18 cellular contexts compared by ENCODE assay signal in genomic region chr9:33438926-33439511, GRCh38. TPM values are rescaled to one million over a fixed set of nuclear protein-coding genes. Genes with fewer than 3 reads are reported as not detected.
DNase-seq lines count a peak whose midpoint lies in the region; ATAC-seq, FAIRE-seq and TF ChIP-seq lines count a peak whose summit lies in the region.
"Had no signal": no experiment of that assay in that cellular context is flagged by ENCODE, and none has a peak within 500 bp of the region (broad histone marks: within the 10 kb centered on the region; RNA-seq: fewer than 3 reads in every experiment).

No MANE protein-coding gene starts in this region.

- H3K4me3 Mint-ChIP-seq in H9 = no peak overlapping the region

- no peak for ATAC-seq in GM18502 (IDR thresholded peaks at IDR 0.05; ENCODE audit: poor library complexity, unreplicated experiment)

- H3K9me3 ChIP-seq in H9 (ENCODE audit: control insufficient read depth, low read depth, low read length) (no peaks in the 10 kb centered on the region), PC-9 (ENCODE audit: insufficient read depth, low read depth) (no peaks in the 10 kb centered on the region), endothelial cell of umbilical vein (replicated peaks; ENCODE audit: control insufficient read depth, insufficient read depth, low read length) (no peaks in the 10 kb centered on the region), neuronal stem cell (replicated peaks in 1 of 2; ENCODE audit: control insufficient read depth in 2 of 2, insufficient read depth in 1 of 2, low read depth in 1 of 2, low read length in 2 of 2) (no peaks in the 10 kb centered on the region)

- H3K4me2 ChIP-seq in H9 (ENCODE audit: insufficient read depth, insufficient read length, low read length) = no peak overlapping the region
- H3K4me2 ChIP-seq in PC-9 = peak overlapping the region; percentile 57
- H3K4me2 ChIP-seq in endothelial cell of umbilical vein (ENCODE audit: insufficient read depth, low read length) = no peak overlapping the region
- no peak overlapping the region for H3K4me2 ChIP-seq in neuronal stem cell (ENCODE audit: insufficient read depth, low read length, poor library complexity, severe bottlenecking)
- H3K4me2 ChIP-seq: KMS-11 had no signal

- WGBS in H9 (ENCODE audit: extremely low coverage, insufficient read length, low lambda C conversion rate) = no CpG with 5 or more reads among the region's 7 CpGs
- WGBS in neuronal stem cell (ENCODE audit: extremely low coverage in 2 of 2, insufficient read length in 2 of 2, insufficient replicate concordance in 1 of 2), 2 donors = no CpG with 5 or more reads among the region's 7 CpGs

- H3K23me2 ChIP-seq in H9 (ENCODE audit: insufficient read length, low read depth, low read length, poor library complexity, severe bottlenecking) = no peaks in the 10 kb centered on the region

- TF ChIP-seq CTCF in H9 (conservative IDR thresholded peaks at IDR 0.05) = no peak
- no peak for TF ChIP-seq CTCF in PC-9 (conservative IDR thresholded peaks at IDR 0.05)
- TF ChIP-seq CTCF in endothelial cell of umbilical vein (IDR thresholded peaks at IDR 0.05; ENCODE audit: extremely low read depth in 1 of 2, insufficient read depth in 1 of 2, low read depth in 1 of 2, low read length in 2 of 2) = no peak

- H2BK20ac ChIP-seq in H9 (ENCODE audit: low read depth, low read length, poor library complexity, severe bottlenecking) = no peak overlapping the region

- no peak overlapping the region for H2BK15ac ChIP-seq in H9 (ENCODE audit: low read depth, low read length)
- peak overlapping the region; percentile 86 for H2BK15ac ChIP-seq in neuronal stem cell (ENCODE audit: low read length)

- no peaks in the 10 kb centered on the region for H3K4me1 ChIP-seq in H9 (ENCODE audit: insufficient read depth, low read length)
- peaks cover 61% of the 10 kb centered on the region for H3K4me1 ChIP-seq in PC-9 (replicated peaks; ENCODE audit: insufficient read depth)
- peaks cover 3% of the 10 kb centered on the region for H3K4me1 ChIP-seq in endothelial cell of umbilical vein (ENCODE audit: control insufficient read depth, extremely low read depth, insufficient read depth, low read length)
- H3K4me1 ChIP-seq in neuronal stem cell (ENCODE audit: control insufficient read depth in 2 of 2, insufficient read depth in 1 of 2, low read depth in 1 of 2, low read length in 2 of 2) = peaks cover 0 to 18% of the 10 kb centered on the region in 2 donors

- TF ChIP-seq POLR2A in endothelial cell of umbilical vein (IDR thresholded peaks at IDR 0.05; ENCODE audit: low read depth, low read length) = no peak

- H3K79me2 ChIP-seq in H9 (ENCODE audit: insufficient read depth, low read length) = no peaks in the 10 kb centered on the region
- no peaks in the 10 kb centered on the region for H3K79me2 ChIP-seq in PC-9 (ENCODE audit: low read depth)
- no peaks in the 10 kb centered on the region for H3K79me2 ChIP-seq in endothelial cell of umbilical vein (ENCODE audit: control insufficient read depth, insufficient read depth, low read length)

- H3K36me3 Mint-ChIP-seq in H9 (ENCODE audit: insufficient read depth in 1 of 3, low read depth in 3 of 3) = no peaks in the 10 kb centered on the region

- H3K79me1 ChIP-seq in H9 (ENCODE audit: insufficient read depth, low read depth, low read length, poor library complexity, severe bottlenecking) (no peaks in the 10 kb centered on the region), neuronal stem cell (ENCODE audit: low read depth, low read length) (no peaks in the 10 kb centered on the region)

- no peaks in the 10 kb centered on the region for H3K9me2 ChIP-seq in PC-9 (ENCODE audit: insufficient read depth)

- H3K18ac ChIP-seq in H9 (ENCODE audit: insufficient read length, low read depth, low read length) (no peak overlapping the region), neuronal stem cell (ENCODE audit: low read length) (peak overlapping the region; percentile 89)

- DNase-seq in H9 (no peak), PC-9 (peak in 1 of 2 experiments; percentile 44), endothelial cell of umbilical vein (ENCODE audit: low read depth, low spot score) (no peak), neuronal stem cell (ENCODE audit: low spot score) (no peak), SW480 (ENCODE audit: low spot score) (no peak), T-helper 9 cell (no peak)
- DNase-seq: COR-L47; EL; NCI-H1048; NCI-H1694; NCI-H2107; NCI-H226; NCI-H526; NK-92 treated with Interleukin-12 subunit alpha and Interleukin-12 subunit beta, amount 100 ng/mL, for 24 hours had no signal

- dilution Hi-C loops in endothelial cell of umbilical vein (cut with MboI; ENCODE audit: extremely low pct_ligation_motif_present, low sequenced_read_pairs) = no loop called here

- H3K27ac ChIP-seq in H9 (ENCODE audit: insufficient read length, low read depth, low read length) (no peak overlapping the region), PC-9 (peak overlapping the region; percentile 34; the same call in 1 of the 2 replicates), endothelial cell of umbilical vein (ENCODE audit: insufficient read depth, low read depth, low read length) (no peak overlapping the region), neuronal stem cell (replicated peaks; ENCODE audit: low read length) (no peak overlapping the region)
- H3K27ac ChIP-seq: KMS-11 had no signal

- no peaks in the 10 kb centered on the region for H3K9me3 Mint-ChIP-seq in H9

- no peaks in the 10 kb centered on the region for H4K20me1 ChIP-seq in H9 (ENCODE audit: control insufficient read depth, insufficient read depth, insufficient read length)
- no peaks in the 10 kb centered on the region for H4K20me1 ChIP-seq in PC-9 (ENCODE audit: insufficient read depth)
- H4K20me1 ChIP-seq in endothelial cell of umbilical vein (replicated peaks; ENCODE audit: control insufficient read depth, extremely low read depth, insufficient read depth, low read length) = no peaks in the 10 kb centered on the region

- no peak overlapping the region for H2AK5ac ChIP-seq in H9 (ENCODE audit: insufficient read length, low read length)
- H2AK5ac ChIP-seq in neuronal stem cell (ENCODE audit: low read depth, low read length) = no peak overlapping the region

- H3K4ac ChIP-seq in H9 (ENCODE audit: low read depth, low read length) (no peak overlapping the region), neuronal stem cell (ENCODE audit: low read length) (peak overlapping the region; percentile 12)

- H2BK5ac ChIP-seq in H9 (ENCODE audit: insufficient read length, low read length) = no peak overlapping the region
- no peak overlapping the region for H2BK5ac ChIP-seq in neuronal stem cell (ENCODE audit: low read length)

- H3F3A ChIP-seq in PC-9 (ENCODE audit: insufficient read depth, low read depth) = peaks cover 15% of the 10 kb centered on the region; the same call in 1 of the 2 replicates

- no peaks in the 10 kb centered on the region for H3K36me3 ChIP-seq in PC-9 (ENCODE audit: low read depth)
- H3K36me3 ChIP-seq in endothelial cell of umbilical vein (ENCODE audit: control insufficient read depth in 2 of 2, extremely low read depth in 1 of 2, insufficient read depth in 2 of 2, low read length in 2 of 2) = no peaks in the 10 kb centered on the region
- no peaks in the 10 kb centered on the region for H3K36me3 ChIP-seq in neuronal stem cell (replicated peaks in 1 of 2; ENCODE audit: control insufficient read depth in 2 of 2, insufficient read depth in 2 of 2, low read length in 2 of 2)

- H3K27me3 ChIP-seq in H9 (ENCODE audit: insufficient read depth, low read length) (no peaks in the 10 kb centered on the region), PC-9 (ENCODE audit: insufficient read depth, low read depth) (no peaks in the 10 kb centered on the region), endothelial cell of umbilical vein (ENCODE audit: control insufficient read depth in 2 of 2, insufficient read depth in 2 of 2, low read length in 2 of 2) (peaks cover 2 to 6% of the 10 kb centered on the region in 2 experiments), neuronal stem cell (ENCODE audit: control insufficient read depth in 3 of 3, insufficient read depth in 3 of 3, low read depth in 1 of 3, low read length in 3 of 3) (peaks cover 0 to 42% (median 0%) of the 10 kb centered on the region in 3 experiments)

- H3K23ac ChIP-seq in H9 (ENCODE audit: insufficient read length, low read depth, low read length) = no peak overlapping the region
- peak overlapping the region; percentile 8 for H3K23ac ChIP-seq in neuronal stem cell (ENCODE audit: low read depth, low read length, poor library complexity)

- H2AFZ ChIP-seq in H9 (ENCODE audit: low read length) (no peak overlapping the region), PC-9 (no peak overlapping the region), endothelial cell of umbilical vein (ENCODE audit: low read depth, low read length) (no peak overlapping the region), neuronal stem cell (ENCODE audit: low read length) (no peak overlapping the region)

- POLR2A ChIA-PET in PC-9 (lab: Charles Lee; ENCODE audit: unreplicated experiment) = interaction anchor here (0.6 kb wide), 1 partner anchor 88 kb away, joined by 4 read pairs; no protein-coding TSS in a partner anchor
- POLR2A ChIA-PET in endothelial cell of umbilical vein (lab: Charles Lee) = no interaction called here

- H3K4me1 Mint-ChIP-seq in H9 = peaks cover 18 to 24% of the 10 kb centered on the region in 2 experiments

- H3K9me1 ChIP-seq in endothelial cell of umbilical vein (replicated peaks; ENCODE audit: control insufficient read depth, extremely low read depth, insufficient read depth, low read length) = no peaks in the 10 kb centered on the region

- BruUV-seq in PC-9 (replicated peaks; lab: Mats Ljungman, UMichigan) (no TSS peak), endothelial cell of umbilical vein (replicated peaks; lab: Mats Ljungman, UMichigan) (no TSS peak)

- H4K91ac ChIP-seq in H9 (ENCODE audit: insufficient read length, low read depth, low read length) (no peak overlapping the region), neuronal stem cell (ENCODE audit: low read depth, low read length, poor library complexity) (no peak overlapping the region)

- H2BK120ac ChIP-seq in H9 (ENCODE audit: low read depth, low read length, poor library complexity, severe bottlenecking) (no peak overlapping the region), neuronal stem cell (ENCODE audit: low read depth, low read length) (peak overlapping the region; percentile 95)

- no peak overlapping the region for H2BK12ac ChIP-seq in H9 (ENCODE audit: insufficient read length, low read depth, low read length)
- no peak overlapping the region for H2BK12ac ChIP-seq in neuronal stem cell (ENCODE audit: low read length)

- H4K8ac ChIP-seq in H9 (replicated peaks; ENCODE audit: insufficient read length, low read depth, low read length) (no peak overlapping the region), neuronal stem cell (ENCODE audit: low read depth, low read length) (no peak overlapping the region)

- H3K14ac ChIP-seq in H9 (ENCODE audit: insufficient read depth, low read length) (peak overlapping the region; percentile 70; the same call in 1 of the 2 replicates), neuronal stem cell (ENCODE audit: low read length) (peak overlapping the region; percentile 42)

- H3K9ac ChIP-seq in H9 (ENCODE audit: extremely low read depth, insufficient read length, low read length) = no peak overlapping the region
- no peak overlapping the region for H3K9ac ChIP-seq in endothelial cell of umbilical vein (replicated peaks; ENCODE audit: extremely low read depth, insufficient read depth, low read length)
- no peak overlapping the region for H3K9ac ChIP-seq in neuronal stem cell (ENCODE audit: low read depth, low read length, poor library complexity)
- H3K9ac ChIP-seq: KMS-11 had no signal

- intact Hi-C loops in PC-9 (cut with micrococcal nuclease; ENCODE audit: unreplicated experiment) (no loop called here), endothelial cell of umbilical vein (cut with micrococcal nuclease) (loop anchor here (5.0 kb wide), 1 partner anchor 48 kb away; no protein-coding TSS in a partner anchor)

- H3K4me3 ChIP-seq in PC-9 (no peak overlapping the region), endothelial cell of umbilical vein (replicated peaks in 1 of 3; ENCODE audit: insufficient read depth in 1 of 3, low read depth in 1 of 3, low read length in 3 of 3) (no peak overlapping the region), neuronal stem cell (ENCODE audit: low read length in 2 of 2) (no peak overlapping the region)

- no peak overlapping the region for H3K56ac ChIP-seq in H9 (ENCODE audit: insufficient read length, low read depth, low read length)

- peaks cover 11% of the 10 kb centered on the region for H3K27me3 Mint-ChIP-seq in H9 (ENCODE audit: low read depth)

- no peak overlapping the region for H3T11ph ChIP-seq in H9 (ENCODE audit: low read length)

- H4K5ac ChIP-seq in H9 (ENCODE audit: insufficient read length, low read depth, low read length) = no peak overlapping the region

- FAIRE-seq in endothelial cell of umbilical vein (lab: Jason Lieb, UNC) = peak; percentile 8
- FAIRE-seq: H54 had no signal

- H3K27ac Mint-ChIP-seq in H9 = no peak overlapping the region

- CTCF ChIA-PET in PC-9 (lab: Charles Lee) (interaction anchor here (0.7 to 1.0 kb wide), 2 partner anchors 8 to 14 kb away, joined by 3 to 5 read pairs; no protein-coding TSS in a partner anchor), endothelial cell of umbilical vein (lab: Charles Lee) (interaction anchor here (2.9 to 5.9 kb wide), 2 partner anchors 13 to 23 kb away, joined by 10 to 57 read pairs; no protein-coding TSS in a partner anchor)

RNA-seq across cellular contexts. Expression of gene AQP3, which starts 8.4 kb away (rescaled TPM):
- total RNA-seq in H9 (2021) = 1.6 TPM in 2 replicates
- total RNA-seq in PC-9 (2021) = 9.9 and 15.3 TPM in 2 replicates
- total RNA-seq in endothelial cell of umbilical vein = 0.39 and 0.93 TPM in 2 replicates
- 1.8 and 1.9 TPM in 2 replicates for polyA plus RNA-seq in endothelial cell of umbilical vein
- polyA plus RNA-seq in endothelial cell of umbilical vein (2011; cell fraction: cytosol; rRNA removed) = 0.66 and 0.85 TPM in 2 replicates
- polyA plus RNA-seq in endothelial cell of umbilical vein (2011; cell fraction: nucleus; rRNA removed) = 0.63 and 0.74 TPM in 2 replicates
- polyA plus RNA-seq in endothelial cell of umbilical vein (2012) = 0.78 and 1.1 TPM in 2 replicates
- polyA minus RNA-seq in endothelial cell of umbilical vein = 0.97 and 2.4 TPM in 2 replicates
- polyA minus RNA-seq in endothelial cell of umbilical vein (2011; cell fraction: cytosol; rRNA and poly(A)+ RNA removed) = 186 TPM
- 1.2 and 1.8 TPM in 2 replicates for polyA minus RNA-seq in endothelial cell of umbilical vein (2011; cell fraction: nucleus; rRNA and poly(A)+ RNA removed)
- polyA plus RNA-seq in neuronal stem cell (2013, experiment 1 of 2) = 0.96 TPM
- polyA plus RNA-seq in neuronal stem cell (2013, experiment 2 of 2) = 1.1 TPM

RNA-seq across cellular contexts. Expression of gene NOL6, which starts 34.7 kb away (rescaled TPM):
- total RNA-seq in H9 (2021) (64.4 and 66.3 TPM in 2 replicates), PC-9 (2021) (15.5 and 16.2 TPM in 2 replicates), endothelial cell of umbilical vein (42.3 and 45.1 TPM in 2 replicates)
- 35.7 and 39.8 TPM in 2 replicates for polyA plus RNA-seq in endothelial cell of umbilical vein
- polyA plus RNA-seq in endothelial cell of umbilical vein (2011; cell fraction: cytosol; rRNA removed) = 32.2 and 32.9 TPM in 2 replicates
- polyA plus RNA-seq in endothelial cell of umbilical vein (2011; cell fraction: nucleus; rRNA removed) = 107 TPM in 2 replicates
- polyA plus RNA-seq in endothelial cell of umbilical vein (2012) = 35.2 and 42.5 TPM in 2 replicates
- polyA minus RNA-seq in endothelial cell of umbilical vein = 43.9 and 45.4 TPM in 2 replicates
- polyA minus RNA-seq in endothelial cell of umbilical vein (2011; cell fraction: cytosol; rRNA and poly(A)+ RNA removed) = 28.8 TPM
- 37.9 and 40.6 TPM in 2 replicates for polyA minus RNA-seq in endothelial cell of umbilical vein (2011; cell fraction: nucleus; rRNA and poly(A)+ RNA removed)
- polyA plus RNA-seq in neuronal stem cell (2013, experiment 1 of 2) = 10.4 TPM
- 10.7 TPM for polyA plus RNA-seq in neuronal stem cell (2013, experiment 2 of 2)

RNA-seq across cellular contexts. Expression of gene AQP7, which starts 36.7 kb away (rescaled TPM):
- total RNA-seq in H9 (2021) = not detected in 2 replicates
- 0.59 TPM in 1 of 2 replicates, not detected in the other for total RNA-seq in PC-9 (2021)
- 2.3 and 3.7 TPM in 2 replicates for total RNA-seq in endothelial cell of umbilical vein
- not detected in 2 replicates for polyA plus RNA-seq in endothelial cell of umbilical vein
- polyA plus RNA-seq in endothelial cell of umbilical vein (2011; cell fraction: cytosol; rRNA removed) = not detected in 2 replicates
- polyA plus RNA-seq in endothelial cell of umbilical vein (2011; cell fraction: nucleus; rRNA removed) = 0.14 and 0.45 TPM in 2 replicates
- not detected in 2 replicates for polyA plus RNA-seq in endothelial cell of umbilical vein (2012)
- not detected in 2 replicates for polyA minus RNA-seq in endothelial cell of umbilical vein
- polyA minus RNA-seq in endothelial cell of umbilical vein (2011; cell fraction: cytosol; rRNA and poly(A)+ RNA removed) = 1.7 TPM
- polyA minus RNA-seq in endothelial cell of umbilical vein (2011; cell fraction: nucleus; rRNA and poly(A)+ RNA removed) = not detected in 2 replicates
- not detected for polyA plus RNA-seq in neuronal stem cell (2013, experiment 1 of 2)
- polyA plus RNA-seq in neuronal stem cell (2013, experiment 2 of 2) = not detected
- total RNA-seq: MCF 10A had no signal
